ENCODE assay signal across 17 cellular contexts in genomic region chr6:62623851-62624532, GRCh38.
"Had no signal": no experiment of that assay in that cellular context is flagged by ENCODE, and none has a peak within 500 bp of the region (broad histone marks: within the 10 kb centered on the region; RNA-seq: fewer than 3 reads in every experiment).

No MANE protein-coding gene starts in this region.

- FAIRE-seq: frontal cortex, TTC549 had no signal

- H3K9me3 ChIP-seq: transverse colon had no signal

- DNase-seq: activated CD4-positive, alpha-beta T cell treated with anti-CD3 and anti-CD28 coated beads, Interleukin-2, amount 10 ng/mL, durations not matched to agents 7 days and 5 days; activated naive CD4-positive, alpha-beta T cell treated with Interleukin-2 at 50 U/mL for 16 hours; activated naive CD8-positive, alpha-beta T cell treated with anti-CD3 and anti-CD28 coated beads, Interleukin-2, amount 50 U/mL, for 24 hours; aorta; cerebellar nuclear complex; dermis blood vessel endothelial cell; effector memory CD8-positive, alpha-beta T cell; heart right ventricle; naive thymus-derived CD8-positive, alpha-beta T cell; stimulated activated CD4-positive, alpha-beta T cell treated with anti-CD3 and anti-CD28 coated beads, Interleukin-4, amount 100 ng/mL, for 1 hour; stimulated activated naive B cell treated with anti-CD40 and anti-IgM and Interleukin-4, amounts not matched to agents 10 μg/mL and 1 μg/mL and 100 μg/mL, for 72 hours; transverse colon had no signal

- H3K27ac ChIP-seq: epithelial cell of prostate, heart right ventricle, parathyroid adenoma had no signal

- H3K36me3 ChIP-seq: heart right ventricle, transverse colon had no signal

- H3K4me1 ChIP-seq: heart right ventricle, parathyroid adenoma, transverse colon had no signal

- H3K27me3 ChIP-seq: heart right ventricle, transverse colon had no signal

- ATAC-seq: activated naive CD8-positive, alpha-beta T cell treated with anti-CD3 and anti-CD28 coated beads, Interleukin-2, amount 50 U/mL, for 24 hours; effector memory CD8-positive, alpha-beta T cell; heart right ventricle; naive thymus-derived CD8-positive, alpha-beta T cell; stimulated activated naive B cell treated with anti-CD40 and anti-IgM and Interleukin-4, amounts not matched to agents 10 μg/mL and 1 μg/mL and 100 μg/mL, for 72 hours; WTC11 had no signal

- H3K4me3 ChIP-seq: heart right ventricle, transverse colon had no signal
